Comparison of ENCODE assay signal across 16 cellular contexts in the genomic region with DNA sequence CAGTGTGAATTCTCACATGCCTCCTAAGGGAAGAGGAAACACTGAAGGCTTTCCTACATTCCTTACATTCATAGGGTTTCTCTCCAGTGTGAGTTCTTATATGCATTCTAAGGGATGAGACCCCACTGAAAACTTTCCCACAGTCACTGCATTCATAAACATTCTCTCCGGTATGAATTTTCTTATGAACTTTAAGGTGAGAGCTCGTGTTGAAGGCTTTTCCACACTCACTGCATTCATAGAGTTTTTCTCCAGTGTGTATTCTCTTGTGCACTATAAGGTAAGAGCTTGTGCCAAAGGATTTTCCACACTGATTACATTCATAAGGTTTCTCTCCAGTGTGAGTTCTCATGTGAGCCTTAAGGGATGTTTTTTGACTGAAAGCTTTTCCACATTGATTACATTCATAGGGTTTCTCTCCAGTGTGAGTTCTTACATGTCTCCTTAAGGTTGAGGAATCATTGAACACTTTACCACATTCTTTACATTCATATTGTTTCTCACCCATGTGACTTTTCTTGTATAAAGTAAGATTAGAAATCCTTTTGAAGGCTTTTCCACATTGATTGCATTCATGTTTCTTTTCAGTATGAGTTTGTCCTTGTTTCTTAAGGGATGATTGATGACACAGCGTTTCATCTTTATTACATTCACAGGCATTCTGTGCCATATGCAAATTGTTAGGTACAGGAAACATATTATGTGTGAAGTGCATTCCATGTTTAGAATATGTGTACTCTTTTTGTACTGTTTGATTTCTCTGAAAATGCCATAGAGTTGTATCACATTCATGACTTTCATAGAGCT. TPM values are rescaled to one million over a fixed set of nuclear protein-coding genes. Genes with fewer than 3 reads are reported as not detected.
A peak's percentile ranks its signal among the peaks of the same experiment; 100 is the strongest.
DNase-seq lines count a peak whose midpoint lies in the region; ATAC-seq, FAIRE-seq and TF ChIP-seq lines count a peak whose summit lies in the region.
"Had no signal": no experiment of that assay in that cellular context is flagged by ENCODE, and none has a peak within 500 bp of the region (broad histone marks: within the 10 kb centered on the region; RNA-seq: fewer than 3 reads in every experiment).

No MANE protein-coding gene starts in this region.

- TF ChIP-seq POLR2A in HepG2 (IDR thresholded peaks at IDR 0.05; ENCODE audit: insufficient read depth in 1 of 2, low read depth in 2 of 2, low read length in 2 of 2) (no peak), right lobe of liver (IDR thresholded peaks at IDR 0.05) (no peak)

- TF ChIP-seq CTCF in HepG2 (CRISPR knock-in tag; IDR thresholded peaks at IDR 0.05) = no peak
- TF ChIP-seq CTCF in right lobe of liver (IDR thresholded peaks at IDR 0.05) = no peak
- TF ChIP-seq CTCF in fibroblast of pulmonary artery (IDR thresholded peaks at IDR 0.05; ENCODE audit: low read length, missing control alignments) = no peak
- TF ChIP-seq CTCF in A673 (conservative IDR thresholded peaks at IDR 0.05; ENCODE audit: low read depth, low read length) = no peak

- BruUV-seq in HepG2 (replicated peaks; lab: Mats Ljungman, UMichigan) = TSS peak; percentile 19
- no TSS peak for BruUV-seq in A673 (replicated peaks; lab: Mats Ljungman, UMichigan)

- peaks cover 10 to 20% of the 10 kb centered on the region in 2 experiments for H3K36me3 ChIP-seq in HepG2 (replicated peaks in 1 of 2; ENCODE audit: control insufficient read depth in 1 of 2, insufficient read depth in 2 of 2, low read length in 2 of 2)
- H3K36me3 ChIP-seq in right lobe of liver = peaks cover 0 to 20% (median 3%) of the 10 kb centered on the region in 4 donors
- peaks cover 29% of the 10 kb centered on the region for H3K36me3 ChIP-seq in A673 (ENCODE audit: insufficient read depth, low read length, poor library complexity, severe bottlenecking)

- H3K4me2 ChIP-seq in HepG2 (ENCODE audit: low read depth, low read length) = no peak overlapping the region

- in situ Hi-C loops in HepG2 (cut with HindIII; ENCODE audit: extremely low pct_ligation_motif_present, low pct_unique_long_range_greater_than_20kb) = no loop called here

- intact Hi-C loops in HepG2 (cut with micrococcal nuclease; ENCODE audit: unreplicated experiment) (no loop called here), right lobe of liver (cut with DNase I) (no loop called here), A673 (cut with micrococcal nuclease; ENCODE audit: unreplicated experiment) (no loop called here), cardiac septum (cut with DNase I) (no loop called here)

- POLR2A ChIA-PET in HepG2 (lab: Yijun Ruan, JAX) (no interaction called here), A673 (lab: Charles Lee; ENCODE audit: low non-redundant PET) (no interaction called here)

- H3K9me3 ChIP-seq in HepG2 (ENCODE audit: low read length) (peaks cover 98% of the 10 kb centered on the region), right lobe of liver (peaks cover 0 to 88% (median 56%) of the 10 kb centered on the region in 4 donors), A673 (ENCODE audit: low read depth, low read length, poor library complexity, severe bottlenecking) (peaks cover 94% of the 10 kb centered on the region)

- H4K20me1 ChIP-seq in HepG2 (ENCODE audit: insufficient read depth, low read length) = no peaks in the 10 kb centered on the region

- H3K4me1 ChIP-seq in HepG2 (ENCODE audit: insufficient read depth, low read length) (no peaks in the 10 kb centered on the region), right lobe of liver (no peaks in the 10 kb centered on the region), A673 (ENCODE audit: insufficient read depth, low read length, poor library complexity, severe bottlenecking) (no peaks in the 10 kb centered on the region)
- H3K4me1 ChIP-seq: transverse colon had no signal

- H3K27ac ChIP-seq in HepG2 (ENCODE audit: extremely low read length, insufficient read depth, low read length) (no peak overlapping the region), right lobe of liver (no peak overlapping the region), A673 (ENCODE audit: low read depth, low read length, poor library complexity, severe bottlenecking) (no peak overlapping the region)
- H3K27ac ChIP-seq: transverse colon had no signal

- ATAC-seq in HepG2 (no peak), right lobe of liver (no peak), GM18870 (IDR thresholded peaks at IDR 0.05; ENCODE audit: unreplicated experiment) (no peak), GM18519 (IDR thresholded peaks at IDR 0.05; ENCODE audit: low FRiP score, unreplicated experiment) (no peak)
- ATAC-seq: left lobe of liver, mucosa of descending colon had no signal

- H3K27me3 ChIP-seq in HepG2 (ENCODE audit: control insufficient read depth in 1 of 2, insufficient read depth in 2 of 2, low read length in 2 of 2) = no peaks in the 10 kb centered on the region
- H3K27me3 ChIP-seq in right lobe of liver = no peaks in the 10 kb centered on the region
- no peaks in the 10 kb centered on the region for H3K27me3 ChIP-seq in A673 (replicated peaks; ENCODE audit: insufficient read depth, low read depth, low read length, poor library complexity)
- H3K27me3 ChIP-seq: transverse colon had no signal

- H2AFZ ChIP-seq in HepG2 (ENCODE audit: low read length) = no peak overlapping the region

- H3K4me3 ChIP-seq in HepG2 (replicated peaks in 1 of 3; ENCODE audit: insufficient read depth in 1 of 3, low read depth in 2 of 3, low read length in 3 of 3) = no peak overlapping the region
- H3K4me3 ChIP-seq in right lobe of liver = no peak overlapping the region
- H3K4me3 ChIP-seq in fibroblast of pulmonary artery (replicated peaks; ENCODE audit: low read depth, low read length) = no peak overlapping the region
- H3K4me3 ChIP-seq in A673 (ENCODE audit: low read depth, low read length, poor library complexity, severe bottlenecking) = no peak overlapping the region
- H3K4me3 ChIP-seq: mucosa of descending colon, transverse colon had no signal

- TF ChIP-seq EP300 in HepG2 (IDR thresholded peaks at IDR 0.05; ENCODE audit: low read depth in 2 of 2, low read length in 2 of 2) = no peak
- no peak for TF ChIP-seq EP300 in HepG2 (CRISPR knock-in tag; IDR thresholded peaks at IDR 0.05; ENCODE audit: borderline replicate concordance)

- H3K9ac ChIP-seq in HepG2 (ENCODE audit: insufficient read depth, low read depth, low read length) = no peak overlapping the region

- no peaks in the 10 kb centered on the region for H3K79me2 ChIP-seq in HepG2 (ENCODE audit: insufficient read depth, low read length)

- no peak for FAIRE-seq in HepG2 (lab: Jason Lieb, UNC)
- FAIRE-seq: TTC549 had no signal

- no peak for DNase-seq in HepG2 (ENCODE audit: low spot score)
- no peak for DNase-seq in right lobe of liver
- peak; percentile 14 for DNase-seq in OCI-M1 (lab: John Stamatoyannopoulos, UW)
- peak; percentile 13 for DNase-seq in fibroblast of pulmonary artery (ENCODE audit: low read depth)
- no peak for DNase-seq in A673 (ENCODE audit: low spot score)
- no peak for DNase-seq in cardiac septum (ENCODE audit: low spot score)
- DNase-seq: activated T-cell treated with anti-CD3 and anti-CD28 coated beads for 4 hours; Karpas-422; mucosa of descending colon; stimulated activated naive CD4-positive, alpha-beta T cell; SW 1271; transverse colon had no signal

- 87% methylated on average over 3 of the region's 3 CpGs for WGBS in HepG2 (ENCODE audit: low lambda C conversion rate)
- WGBS in right lobe of liver (ENCODE audit: insufficient coverage, low coverage, low lambda C conversion rate, missing lambda C conversion rate) = 91% methylated on average over 3 of the region's 3 CpGs

- TF ChIP-seq RAD21 in HepG2 (CRISPR knock-in tag; IDR thresholded peaks at IDR 0.05) = no peak

- CTCF ChIA-PET in HepG2 (lab: Yijun Ruan, JAX; ENCODE audit: low intra/inter-chr PET ratio, low total read pairs) (no interaction called here), A673 (lab: Charles Lee) (no interaction called here)

RNA-seq across cellular contexts. Expression of gene ZNF891, which starts 9.5 kb away (rescaled TPM):
- total RNA-seq in HepG2 (2016; rRNA removed; fragmentation: Illumina TruSeq; extraction: Trizol) (1.8 and 2.1 TPM in 2 replicates), right lobe of liver (under 1 TPM; 0.50 to 0.92 (median 0.79) TPM), A673 (2021) (2.9 TPM in 2 replicates), cardiac septum (1.1 TPM)
- total RNA-seq in HepG2 (2016; cell fraction: cytosol; rRNA removed; fragmentation: Illumina TruSeq; extraction: Trizol; ENCODE audit: low read depth) = 0.30 and 0.35 TPM in 2 replicates
- 1.7 and 2.1 TPM in 2 replicates for total RNA-seq in HepG2 (2016; cell fraction: insoluble cytoplasmic fraction; rRNA removed; fragmentation: Illumina TruSeq; extraction: Trizol)
- total RNA-seq in HepG2 (2016; cell fraction: membrane; rRNA removed; fragmentation: Illumina TruSeq; extraction: Trizol) = 0.65 and 0.87 TPM in 2 replicates
- 3.9 and 4.4 TPM in 2 replicates for total RNA-seq in HepG2 (2016; cell fraction: nucleus; rRNA removed; fragmentation: Illumina TruSeq; extraction: Trizol)
- polyA plus RNA-seq in HepG2 (2011; rRNA removed) = 1.3 and 1.4 TPM in 2 replicates
- polyA plus RNA-seq in HepG2 (2011; cell fraction: cytosol; rRNA removed) = 0.27 and 0.41 TPM in 2 replicates
- 1.9 and 3.1 TPM in 2 replicates for polyA plus RNA-seq in HepG2 (2011; cell fraction: nucleus; rRNA removed)
- 0.79 and 1.0 TPM in 2 replicates for polyA plus RNA-seq in HepG2 (2012)
- polyA plus RNA-seq in HepG2 (2016; cell fraction: cytosol; fragmentation: Illumina TruSeq; extraction: Trizol; ENCODE audit: low read depth) = 0.11 and 0.20 TPM in 2 replicates
- 0.79 and 0.83 TPM in 2 replicates for polyA plus RNA-seq in HepG2 (2016; cell fraction: insoluble cytoplasmic fraction; fragmentation: Illumina TruSeq; extraction: Trizol; ENCODE audit: low read depth)
- polyA plus RNA-seq in HepG2 (2016; cell fraction: membrane; fragmentation: Illumina TruSeq; extraction: Trizol; ENCODE audit: low read depth) = 0.19 and 0.26 TPM in 2 replicates
- 3.5 and 3.7 TPM in 2 replicates for polyA plus RNA-seq in HepG2 (2016; cell fraction: nucleus; fragmentation: Illumina TruSeq; extraction: Trizol; ENCODE audit: insufficient read depth, low read depth)
- polyA minus RNA-seq in HepG2 (2011; rRNA and poly(A)+ RNA removed; ENCODE audit: low replicate concordance) = 1.0 and 1.5 TPM in 2 replicates
- 0.69 and 0.79 TPM in 2 replicates for polyA minus RNA-seq in HepG2 (2011; cell fraction: cytosol; rRNA and poly(A)+ RNA removed)
- polyA minus RNA-seq in HepG2 (2011; cell fraction: nucleus; rRNA and poly(A)+ RNA removed) = 7.0 and 9.1 TPM in 2 replicates

RNA-seq across cellular contexts. Expression of gene ZNF10, which starts 9.8 kb away (rescaled TPM):
- 6.5 and 8.9 TPM in 2 replicates for total RNA-seq in HepG2 (2016; rRNA removed; fragmentation: Illumina TruSeq; extraction: Trizol)
- 1.2 and 3.3 TPM in 2 replicates for total RNA-seq in HepG2 (2016; cell fraction: cytosol; rRNA removed; fragmentation: Illumina TruSeq; extraction: Trizol; ENCODE audit: low read depth)
- total RNA-seq in HepG2 (2016; cell fraction: insoluble cytoplasmic fraction; rRNA removed; fragmentation: Illumina TruSeq; extraction: Trizol) = 5.8 and 8.0 TPM in 2 replicates
- total RNA-seq in HepG2 (2016; cell fraction: membrane; rRNA removed; fragmentation: Illumina TruSeq; extraction: Trizol) = 2.8 and 2.9 TPM in 2 replicates
- total RNA-seq in HepG2 (2016; cell fraction: nucleus; rRNA removed; fragmentation: Illumina TruSeq; extraction: Trizol) = 16.7 TPM in 2 replicates
- 2.9 and 4.3 TPM in 2 replicates for polyA plus RNA-seq in HepG2 (2011; rRNA removed)
- polyA plus RNA-seq in HepG2 (2011; cell fraction: cytosol; rRNA removed) = 3.1 and 3.3 TPM in 2 replicates
- 9.1 and 12.9 TPM in 2 replicates for polyA plus RNA-seq in HepG2 (2011; cell fraction: nucleus; rRNA removed)
- polyA plus RNA-seq in HepG2 (2012) = 3.7 and 4.5 TPM in 2 replicates
- 0.14 and 0.41 TPM in 2 replicates for polyA plus RNA-seq in HepG2 (2016; cell fraction: cytosol; fragmentation: Illumina TruSeq; extraction: Trizol; ENCODE audit: low read depth)
- polyA plus RNA-seq in HepG2 (2016; cell fraction: insoluble cytoplasmic fraction; fragmentation: Illumina TruSeq; extraction: Trizol; ENCODE audit: low read depth) = 4.4 and 4.7 TPM in 2 replicates
- 0.45 and 1.2 TPM in 2 replicates for polyA plus RNA-seq in HepG2 (2016; cell fraction: membrane; fragmentation: Illumina TruSeq; extraction: Trizol; ENCODE audit: low read depth)
- polyA plus RNA-seq in HepG2 (2016; cell fraction: nucleus; fragmentation: Illumina TruSeq; extraction: Trizol; ENCODE audit: insufficient read depth, low read depth) = 24.2 and 24.8 TPM in 2 replicates
- polyA minus RNA-seq in HepG2 (2011; rRNA and poly(A)+ RNA removed; ENCODE audit: low replicate concordance) = 11.9 and 16.4 TPM in 2 replicates
- polyA minus RNA-seq in HepG2 (2011; cell fraction: cytosol; rRNA and poly(A)+ RNA removed) = 2.3 and 5.3 TPM in 2 replicates
- 49.4 and 60.4 TPM in 2 replicates for polyA minus RNA-seq in HepG2 (2011; cell fraction: nucleus; rRNA and poly(A)+ RNA removed)
- 1 to 10 TPM; 3.1 to 5.3 (median 3.8) TPM for total RNA-seq in right lobe of liver
- total RNA-seq in A673 (2021) = 10.1 and 13.5 TPM in 2 replicates
- 8.0 TPM for total RNA-seq in cardiac septum

RNA-seq across cellular contexts. Expression of gene ZNF140, which starts 39.9 kb away (rescaled TPM):
- total RNA-seq in HepG2 (2016; rRNA removed; fragmentation: Illumina TruSeq; extraction: Trizol) = 13.5 and 20.7 TPM in 2 replicates
- 6.5 and 7.5 TPM in 2 replicates for total RNA-seq in HepG2 (2016; cell fraction: cytosol; rRNA removed; fragmentation: Illumina TruSeq; extraction: Trizol; ENCODE audit: low read depth)
- 12.6 and 17.5 TPM in 2 replicates for total RNA-seq in HepG2 (2016; cell fraction: insoluble cytoplasmic fraction; rRNA removed; fragmentation: Illumina TruSeq; extraction: Trizol)
- 13.1 and 15.0 TPM in 2 replicates for total RNA-seq in HepG2 (2016; cell fraction: membrane; rRNA removed; fragmentation: Illumina TruSeq; extraction: Trizol)
- total RNA-seq in HepG2 (2016; cell fraction: nucleus; rRNA removed; fragmentation: Illumina TruSeq; extraction: Trizol) = 14.3 and 17.4 TPM in 2 replicates
- 8.7 and 10.1 TPM in 2 replicates for polyA plus RNA-seq in HepG2 (2011; rRNA removed)
- 3.8 and 6.7 TPM in 2 replicates for polyA plus RNA-seq in HepG2 (2011; cell fraction: cytosol; rRNA removed)
- polyA plus RNA-seq in HepG2 (2011; cell fraction: nucleus; rRNA removed) = 8.3 and 10.2 TPM in 2 replicates
- polyA plus RNA-seq in HepG2 (2012) = 7.8 and 8.7 TPM in 2 replicates
- 3.5 and 4.7 TPM in 2 replicates for polyA plus RNA-seq in HepG2 (2016; cell fraction: cytosol; fragmentation: Illumina TruSeq; extraction: Trizol; ENCODE audit: low read depth)
- 14.4 and 14.6 TPM in 2 replicates for polyA plus RNA-seq in HepG2 (2016; cell fraction: insoluble cytoplasmic fraction; fragmentation: Illumina TruSeq; extraction: Trizol; ENCODE audit: low read depth)
- 6.6 and 7.0 TPM in 2 replicates for polyA plus RNA-seq in HepG2 (2016; cell fraction: membrane; fragmentation: Illumina TruSeq; extraction: Trizol; ENCODE audit: low read depth)
- polyA plus RNA-seq in HepG2 (2016; cell fraction: nucleus; fragmentation: Illumina TruSeq; extraction: Trizol; ENCODE audit: insufficient read depth, low read depth) = 16.4 and 19.4 TPM in 2 replicates
- polyA minus RNA-seq in HepG2 (2011; rRNA and poly(A)+ RNA removed; ENCODE audit: low replicate concordance) = 2.8 and 16.2 TPM in 2 replicates
- polyA minus RNA-seq in HepG2 (2011; cell fraction: cytosol; rRNA and poly(A)+ RNA removed) = 5.5 and 6.1 TPM in 2 replicates
- polyA minus RNA-seq in HepG2 (2011; cell fraction: nucleus; rRNA and poly(A)+ RNA removed) = 40.0 and 42.0 TPM in 2 replicates
- 1 to 10 TPM; 5.9 to 9.3 (median 6.9) TPM for total RNA-seq in right lobe of liver
- total RNA-seq in A673 (2021) = 14.9 and 16.7 TPM in 2 replicates
- 8.4 TPM for total RNA-seq in cardiac septum

Comparison
In these comparisons a context has a peak if more than half of its experiments do, and no peak if none do; other contexts are left out.
1. DNase-seq: peak in OCI-M1 (single experiment) and fibroblast of pulmonary artery (single experiment); none in HepG2 (single experiment), right lobe of liver (0 of 3), A673 (single experiment) and cardiac septum (single experiment).